ENCODE assay signal across 1 cellular context in genomic region chr1:38964140-38964548, GRCh38.
TF ChIP-seq lines count a peak whose summit lies in the region.

No MANE protein-coding gene starts in this region.

TF ChIP-seq in A549, 52 proteins besides CTCF, POLR2A, EP300 and RAD21 (continued from another document):
- no peak for TF ChIP-seq HDAC2 (IDR thresholded peaks at IDR 0.05)
